1 cellular context compared by ENCODE assay signal in the genomic region with DNA sequence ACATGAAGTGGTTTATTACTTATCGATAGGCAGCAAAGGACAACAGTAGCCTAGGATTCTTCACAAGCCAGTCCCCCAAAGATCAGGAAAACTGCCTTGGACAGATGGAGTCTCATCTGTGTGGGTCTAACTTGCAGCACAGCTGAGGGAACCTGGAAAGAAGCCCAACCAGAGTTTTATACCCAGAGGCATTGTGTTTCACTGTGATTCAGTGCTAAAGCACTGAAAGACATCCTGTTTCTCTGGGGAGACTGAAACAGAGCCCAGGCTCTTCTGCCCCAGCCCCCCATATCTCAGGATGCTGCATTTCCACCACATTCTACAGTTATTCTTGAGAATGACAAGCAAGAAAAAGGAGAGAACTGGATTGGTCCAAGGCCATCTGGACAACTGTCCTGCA.
TF ChIP-seq lines count a peak whose summit lies in the region.

No MANE protein-coding gene starts in this region.

TF ChIP-seq in SK-N-SH, 30 proteins besides CTCF, POLR2A, EP300 and RAD21 (continued from another document):
- TF ChIP-seq ELF1 (IDR thresholded peaks at IDR 0.05) (no peak; the same call in 1 of the 2 replicates), FOXM1 (IDR thresholded peaks at IDR 0.05; ENCODE audit: low read depth) (no peak), TEAD4 (IDR thresholded peaks at IDR 0.05; ENCODE audit: borderline replicate concordance, insufficient read depth) (no peak), GABPA (IDR thresholded peaks at IDR 0.05; ENCODE audit: low read depth) (no peak), USF1 (IDR thresholded peaks at IDR 0.05; ENCODE audit: borderline replicate concordance, low read depth) (no peak), MEF2A (IDR thresholded peaks at IDR 0.05; ENCODE audit: borderline replicate concordance, low read depth) (no peak), MXI1 (IDR thresholded peaks at IDR 0.05; ENCODE audit: low read depth, low read length) (no peak), TAF1 (IDR thresholded peaks at IDR 0.05; ENCODE audit: borderline replicate concordance, low read depth, low read length) (no peak), NFIC (IDR thresholded peaks at IDR 0.05; ENCODE audit: borderline replicate concordance) (peak; percentile 76), CHD2 (IDR thresholded peaks at IDR 0.05; ENCODE audit: low read length, partially characterized antibody) (no peak), YY1 (IDR thresholded peaks at IDR 0.05; ENCODE audit: low read depth) (no peak), RCOR1 (IDR thresholded peaks at IDR 0.05; ENCODE audit: low read length) (no peak), TCF12 (IDR thresholded peaks at IDR 0.05) (peak; percentile 85), GATA2 (CRISPR knock-in tag; IDR thresholded peaks at IDR 0.05) (no peak), IRF3 (IDR thresholded peaks at IDR 0.05; ENCODE audit: low read depth, low read length) (no peak), SIN3A (IDR thresholded peaks at IDR 0.05; ENCODE audit: borderline replicate concordance, low read depth, low read length) (0 out of 2 replicates have a peak, but pooled peaks have one; percentile 22), REST (IDR thresholded peaks at IDR 0.05; ENCODE audit: low read depth, low read length) (no peak), RFX5 (IDR thresholded peaks at IDR 0.05; ENCODE audit: low read length) (no peak), USF2 (IDR thresholded peaks at IDR 0.05; ENCODE audit: borderline replicate concordance, low read depth, low read length) (no peak), JUND (IDR thresholded peaks at IDR 0.05) (peak; percentile 55), EZH2phosphoT487 (IDR thresholded peaks at IDR 0.05; ENCODE audit: borderline replicate concordance, low read depth) (no peak)
- TF ChIP-seq, protein P1, sequence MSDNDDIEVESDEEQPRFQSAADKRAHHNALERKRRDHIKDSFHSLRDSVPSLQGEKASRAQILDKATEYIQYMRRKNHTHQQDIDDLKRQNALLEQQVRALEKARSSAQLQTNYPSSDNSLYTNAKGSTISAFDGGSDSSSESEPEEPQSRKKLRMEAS (IDR thresholded peaks at IDR 0.05; ENCODE audit: low read depth) = peak; percentile 29; the same call in 1 of the 2 replicates
